In genomic region chr1:205377355-205377754, GRCh38 we compare ENCODE assay signal across 17 cellular contexts. TPM values are rescaled to one million over a fixed set of nuclear protein-coding genes. Genes with fewer than 3 reads are reported as not detected.
A peak's percentile ranks its signal among the peaks of the same experiment; 100 is the strongest.
DNase-seq lines count a peak whose midpoint lies in the region; ATAC-seq and TF ChIP-seq lines count a peak whose summit lies in the region.
"Had no signal": no experiment of that assay in that cellular context is flagged by ENCODE, and none has a peak within 500 bp of the region (broad histone marks: within the 10 kb centered on the region; RNA-seq: fewer than 3 reads in every experiment).

No MANE protein-coding gene starts in this region.

- no peak for TF ChIP-seq CTCF in right atrium auricular region (IDR thresholded peaks at IDR 0.05)
- no peak for TF ChIP-seq CTCF in chondrocyte (IDR thresholded peaks at IDR 0.05)
- no peak for TF ChIP-seq CTCF in smooth muscle cell (IDR thresholded peaks at IDR 0.05; ENCODE audit: borderline replicate concordance, insufficient read depth, poor library complexity, severe bottlenecking)

- H3K4me3 Mint-ChIP-seq in chondrocyte (ENCODE audit: unreplicated experiment): no peak overlapping the region
- H3K4me3 Mint-ChIP-seq: CD8-positive, alpha-beta T cell; H9 had no signal

- no peak overlapping the region for H3K4me3 ChIP-seq in right atrium auricular region
- H3K4me3 ChIP-seq in smooth muscle cell: no peak overlapping the region
- H3K4me3 ChIP-seq: BLaER1 had no signal

- no peaks in the 10 kb centered on the region for H4K20me1 ChIP-seq in smooth muscle cell (ENCODE audit: low read depth)
- H4K20me1 ChIP-seq: BLaER1 had no signal

- H3K9me3 Mint-ChIP-seq in chondrocyte (ENCODE audit: low read depth): no peaks in the 10 kb centered on the region
- H3K9me3 Mint-ChIP-seq: CD8-positive, alpha-beta T cell; H9 had no signal

- no peak overlapping the region for H3K9ac ChIP-seq in smooth muscle cell (ENCODE audit: low read depth)
- H3K9ac ChIP-seq: BLaER1 had no signal

- H3K36me3 Mint-ChIP-seq in chondrocyte (ENCODE audit: low read depth): no peaks in the 10 kb centered on the region
- H3K36me3 Mint-ChIP-seq: CD8-positive, alpha-beta T cell had no signal

- H3K27ac Mint-ChIP-seq in chondrocyte (ENCODE audit: unreplicated experiment): peak overlapping the region; percentile 5
- H3K27ac Mint-ChIP-seq: CD8-positive, alpha-beta T cell had no signal

- no peak overlapping the region for H2AFZ ChIP-seq in smooth muscle cell (ENCODE audit: low read depth)

- no peaks in the 10 kb centered on the region for H3K27me3 Mint-ChIP-seq in chondrocyte (ENCODE audit: low read depth)

- 74% methylated on average over 3 of the region's 3 CpGs for WGBS in smooth muscle cell (ENCODE audit: low lambda C conversion rate)

- no peaks in the 10 kb centered on the region for H3K27me3 ChIP-seq in right atrium auricular region
- H3K27me3 ChIP-seq in smooth muscle cell (ENCODE audit: low read depth): no peaks in the 10 kb centered on the region
- H3K27me3 ChIP-seq: BLaER1 had no signal

- H3K4me1 ChIP-seq in right atrium auricular region (no peaks in the 10 kb centered on the region), smooth muscle cell (ENCODE audit: low read depth) (peaks cover 35% of the 10 kb centered on the region)

- H3K79me2 ChIP-seq in smooth muscle cell (ENCODE audit: low read depth): no peaks in the 10 kb centered on the region

- peaks cover 24% of the 10 kb centered on the region for H3F3A ChIP-seq in smooth muscle cell (ENCODE audit: low read depth)

- H3K4me2 ChIP-seq in smooth muscle cell: peak overlapping the region; percentile 59
- H3K4me2 ChIP-seq: BLaER1 had no signal

- peak; percentile 26 for DNase-seq in right atrium auricular region (ENCODE audit: low spot score)
- DNase-seq in left ventricle myocardium superior: no peak
- DNase-seq in chondrocyte (ENCODE audit: low spot score): no peak
- no peak for DNase-seq in smooth muscle cell (lab: John Stamatoyannopoulos, UW; ENCODE audit: unreplicated experiment)
- no peak for DNase-seq in T-helper 1 cell
- DNase-seq in NCI-H146 treated with DMSO at 0.1 percent for 48 hours (lab: John Stamatoyannopoulos, UW; ENCODE audit: unreplicated experiment): no peak
- no peak for DNase-seq in NCI-H446 (lab: John Stamatoyannopoulos, UW)
- DNase-seq: 8988T; Calu3; CD8-positive, alpha-beta T cell; DMS79 treated with DMSO at 0.1 percent for 48 hours; GF-D8; H9 had no signal

- H3K9me3 ChIP-seq in right atrium auricular region (no peaks in the 10 kb centered on the region), smooth muscle cell (replicated peaks; ENCODE audit: low read depth) (no peaks in the 10 kb centered on the region)
- H3K9me3 ChIP-seq: BLaER1 had no signal

- no peak for ATAC-seq in left ventricle myocardium superior
- ATAC-seq: CD8-positive, alpha-beta T cell had no signal

- H3K27ac ChIP-seq in right atrium auricular region (no peak overlapping the region), smooth muscle cell (ENCODE audit: low read depth) (peak overlapping the region; percentile 73)
- H3K27ac ChIP-seq: BLaER1 had no signal

- H3K36me3 ChIP-seq in right atrium auricular region (no peaks in the 10 kb centered on the region), smooth muscle cell (ENCODE audit: low read depth) (no peaks in the 10 kb centered on the region)
- H3K36me3 ChIP-seq: BLaER1 had no signal

- intact Hi-C loops in left ventricle myocardium superior (cut with micrococcal nuclease): no loop called here

- H3K4me1 Mint-ChIP-seq in chondrocyte (ENCODE audit: low read depth): peaks cover 51% of the 10 kb centered on the region

RNA-seq across cellular contexts. Expression of gene KLHDC8A, which starts 20.6 kb away (rescaled TPM):
- under 1 TPM in 1 of 2 donors, not detected in 1; 0.24 TPM for total RNA-seq in right atrium auricular region
- not detected for total RNA-seq in left ventricle myocardium superior
- total RNA-seq in chondrocyte: 0.12 TPM in 1 of 3 replicates, not detected in the others
- 0.54 TPM in 1 of 2 replicates, not detected in the other for total RNA-seq in smooth muscle cell
- polyA plus RNA-seq in smooth muscle cell: 0.33 and 0.84 TPM in 2 replicates
- total RNA-seq: A673; Calu3; CD8-positive, alpha-beta T cell; HT-29 had no signal

RNA-seq across cellular contexts. Expression of gene LEMD1, which starts 44.5 kb away (rescaled TPM):
- total RNA-seq in right atrium auricular region (not detected), left ventricle myocardium superior (not detected), chondrocyte (not detected in 3 replicates), smooth muscle cell (1.3 and 5.8 TPM in 2 replicates)
- 8.0 and 15.0 TPM in 2 replicates for polyA plus RNA-seq in smooth muscle cell
- total RNA-seq: CD8-positive, alpha-beta T cell had no signal
- polyA plus RNA-seq: AG04450 had no signal

RNA-seq across cellular contexts. Expression of gene NUAK2, which starts 55.8 kb away (rescaled TPM):
- 1 to 10 TPM in 1 of 2 donors, under 1 TPM in 1; 0.67 to 1.7 TPM for total RNA-seq in right atrium auricular region
- 1.5 TPM for total RNA-seq in left ventricle myocardium superior
- total RNA-seq in chondrocyte: 1.7 to 3.3 TPM (median 3.3 TPM) in 3 replicates
- total RNA-seq in smooth muscle cell: 6.6 and 11.3 TPM in 2 replicates
- 15.8 and 16.8 TPM in 2 replicates for polyA plus RNA-seq in smooth muscle cell
